8 cellular contexts compared by ENCODE assay signal in the genomic region with DNA sequence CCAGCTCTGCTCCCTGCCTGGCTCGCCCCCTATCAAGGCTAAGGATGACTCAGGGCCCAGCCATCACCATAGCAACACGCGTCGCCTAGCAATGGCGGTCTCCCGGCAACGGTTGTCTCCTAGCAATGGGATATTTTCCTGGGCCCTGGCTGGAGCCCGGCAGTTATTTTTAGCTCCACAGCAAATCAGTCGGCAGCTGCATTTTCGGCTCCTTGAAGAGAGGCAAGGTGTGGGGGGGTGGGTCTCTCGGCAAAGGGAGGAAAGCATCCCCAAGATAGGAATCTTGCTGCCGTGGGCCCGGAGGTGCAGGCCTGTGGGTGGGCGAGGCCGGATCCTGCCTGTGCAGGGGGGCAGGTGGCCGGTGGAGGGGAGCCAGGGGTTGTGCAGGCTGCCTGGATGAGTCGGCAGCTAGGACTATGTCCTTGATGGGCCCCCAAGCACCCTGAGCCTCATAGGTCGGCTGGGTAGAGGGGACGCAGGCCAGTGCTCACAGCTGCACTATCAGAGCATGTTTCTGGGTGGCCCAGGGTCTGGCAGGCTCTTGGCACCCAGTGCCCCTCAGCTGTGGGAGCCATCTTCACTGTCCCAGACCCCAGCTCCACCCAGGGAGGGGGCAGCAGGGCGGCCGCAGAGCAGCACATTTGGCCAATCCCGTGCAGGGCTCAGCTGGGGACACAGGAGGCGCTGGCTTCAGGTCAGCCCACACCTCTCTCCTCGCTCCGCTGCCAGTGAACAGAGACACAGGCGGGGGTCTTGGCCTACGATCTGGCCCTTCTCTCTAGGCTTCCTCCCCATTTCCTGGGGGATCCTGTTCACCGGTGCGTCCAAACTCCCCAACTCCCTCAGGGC.
DNase-seq lines count a peak whose midpoint lies in the region; ATAC-seq lines count a peak whose summit lies in the region.

No MANE protein-coding gene starts in this region.

- peak; percentile 51 for DNase-seq in NCI-H2029 (lab: John Stamatoyannopoulos, UW)
- DNase-seq in NCI-H2029 treated with DMSO at 0.1 percent for 48 hours (lab: John Stamatoyannopoulos, UW) = no peak
- peak; percentile 91 for DNase-seq in NCI-H345 (lab: John Stamatoyannopoulos, UW)
- DNase-seq in ecto neural progenitor cell (ENCODE audit: low spot score) = peak; percentile 91
- DNase-seq in retina = peak; percentile 96
- DNase-seq in effector CD4-positive, alpha-beta T cell = no peak
- DNase-seq in activated CD8-positive, alpha-beta memory T cell treated with anti-CD3 and anti-CD28 coated beads, Interleukin-2, amount 50 U/mL, for 4 hours = no peak

- ATAC-seq in GM19467 (IDR thresholded peaks at IDR 0.05; ENCODE audit: unreplicated experiment) = no peak

Comparison
In these comparisons a context has a peak if more than half of its experiments do, and no peak if none do; other contexts are left out.
1. DNase-seq: peak in NCI-H2029 (single experiment), NCI-H345 (single experiment), ecto neural progenitor cell (single experiment) and retina (single experiment); none in NCI-H2029 treated with DMSO at 0.1 percent for 48 hours (single experiment), effector CD4-positive, alpha-beta T cell (single experiment) and activated CD8-positive, alpha-beta memory T cell treated with anti-CD3 and anti-CD28 coated beads, Interleukin-2, amount 50 U/mL, for 4 hours (single experiment).